Comparison of ENCODE assay signal across 11 cellular contexts in genomic region chr6:12356983-12357972, GRCh38.
DNase-seq lines count a peak whose midpoint lies in the region; ATAC-seq and TF ChIP-seq lines count a peak whose summit lies in the region.
"Had no signal": no experiment of that assay in that cellular context is flagged by ENCODE, and none has a peak within 500 bp of the region (broad histone marks: within the 10 kb centered on the region; RNA-seq: fewer than 3 reads in every experiment).

No MANE protein-coding gene starts in this region.

- H3K4me1 Mint-ChIP-seq in memory B cell: peaks cover 20% of the 10 kb centered on the region

- no peak for TF ChIP-seq EP300 in transverse colon (IDR thresholded peaks at IDR 0.05; ENCODE audit: low read depth)

- peaks cover 0 to 4% of the 10 kb centered on the region in 2 donors for H3K9me3 ChIP-seq in transverse colon
- H3K9me3 ChIP-seq: right lobe of liver had no signal

- no peak overlapping the region for H3K27ac ChIP-seq in transverse colon
- H3K27ac ChIP-seq: right lobe of liver had no signal

- H3K9me3 Mint-ChIP-seq in memory B cell: peaks cover 4% of the 10 kb centered on the region

- H3K27ac Mint-ChIP-seq in memory B cell: no peak overlapping the region

- no peak overlapping the region for H3K4me3 Mint-ChIP-seq in memory B cell

- ATAC-seq in GM18502 (IDR thresholded peaks at IDR 0.05; ENCODE audit: poor library complexity, unreplicated experiment): peak; percentile 76
- peak; percentile 66 for ATAC-seq in GM21576 (IDR thresholded peaks at IDR 0.05; ENCODE audit: unreplicated experiment)
- peak; percentile 70 for ATAC-seq in HG03521 (IDR thresholded peaks at IDR 0.05; ENCODE audit: unreplicated experiment)
- peak; percentile 92 for ATAC-seq in memory B cell (ENCODE audit: low read depth)

- no peak overlapping the region for H3K4me3 ChIP-seq in transverse colon
- H3K4me3 ChIP-seq: right lobe of liver had no signal

- H3K36me3 Mint-ChIP-seq in memory B cell: peaks cover 2% of the 10 kb centered on the region

- peaks cover 0 to 16% (median 2%) of the 10 kb centered on the region in 4 donors for H3K4me1 ChIP-seq in transverse colon

- no peak for TF ChIP-seq CTCF in transverse colon (IDR thresholded peaks at IDR 0.05)

- DNase-seq in memory B cell (ENCODE audit: low spot score in 2 of 2) (peak; percentile 23 to 31), activated gamma-delta T cell treated with Interleukin-2 at 50 U/mL for 16 hours (no peak), kidney glomerular epithelial cell (lab: John Stamatoyannopoulos, UW) (no peak), HT-29 (ENCODE audit: low spot score) (no peak), transverse colon (no peak)
- DNase-seq: GF-D8, NCI-H1092 treated with DMSO at 0.1 percent for 48 hours, right lobe of liver had no signal

- H3K27me3 ChIP-seq in transverse colon: no peaks in the 10 kb centered on the region
- H3K27me3 ChIP-seq: right lobe of liver had no signal

- no peaks in the 10 kb centered on the region for H3K27me3 Mint-ChIP-seq in memory B cell

- H3K36me3 ChIP-seq in transverse colon: no peaks in the 10 kb centered on the region
- H3K36me3 ChIP-seq: right lobe of liver had no signal

- TF ChIP-seq POLR2A in transverse colon (IDR thresholded peaks at IDR 0.05): no peak

- WGBS in transverse colon (ENCODE audit: low coverage in 1 of 2), 2 donors: 81 to 92% methylated on average over 9 to 11 of the region's 11 CpGs

- in situ Hi-C loops in transverse colon (cut with MboI; ENCODE audit: low pct_ligation_motif_present in 1 of 4, low pct_unique_long_range_greater_than_20kb in 1 of 4, low sequenced_read_pairs in 3 of 4): no loop called here

- intact Hi-C loops in transverse colon (cut with DNase I; ENCODE audit: low total_unique reads): no loop called here

Comparison
In these comparisons a context has a peak if more than half of its experiments do, and no peak if none do; other contexts are left out.
1. DNase-seq: peak in memory B cell (2 of 2); none in activated gamma-delta T cell treated with Interleukin-2 at 50 U/mL for 16 hours (single experiment), kidney glomerular epithelial cell (single experiment), HT-29 (single experiment) and transverse colon (single experiment).
2. Peak in every context shown above with its lines, with median percentiles within 50 percentile points of each other: ATAC-seq.